In the genomic region with DNA sequence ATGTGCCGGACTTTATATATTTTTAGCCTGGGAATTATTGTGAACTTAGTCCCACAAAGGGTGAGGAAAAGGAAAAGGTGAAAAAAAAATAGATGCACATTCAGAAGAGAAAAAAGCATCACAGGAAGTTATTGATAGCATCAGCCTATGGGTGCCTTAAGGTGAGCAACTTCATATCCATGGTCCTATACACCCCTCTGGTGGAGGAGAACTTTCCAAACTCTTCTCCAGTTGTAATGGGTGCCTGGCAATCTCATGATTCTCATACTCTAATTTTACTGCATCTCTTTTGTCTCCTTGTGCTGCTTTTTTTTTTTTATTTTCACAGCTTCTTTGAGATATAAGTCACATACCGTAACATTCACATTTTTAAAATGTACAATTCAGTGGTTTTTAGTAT, we compare ENCODE assay signal across 22 cellular contexts.
DNase-seq lines count a peak whose midpoint lies in the region; ATAC-seq and TF ChIP-seq lines count a peak whose summit lies in the region.
"Had no signal": no experiment of that assay in that cellular context is flagged by ENCODE, and none has a peak within 500 bp of the region (broad histone marks: within the 10 kb centered on the region; RNA-seq: fewer than 3 reads in every experiment).

No MANE protein-coding gene starts in this region.

- H3K27me3 ChIP-seq in PC-3 (ENCODE audit: low read length) (peaks cover 15% of the 10 kb centered on the region), foreskin keratinocyte (no peaks in the 10 kb centered on the region), ovary (no peaks in the 10 kb centered on the region)
- H3K27me3 ChIP-seq: neutrophil, upper lobe of left lung had no signal

- H3K79me2 ChIP-seq in PC-3 (ENCODE audit: low read length) = no peaks in the 10 kb centered on the region

- H3K9ac ChIP-seq in PC-3 (ENCODE audit: low read length) = no peak overlapping the region

- no peak overlapping the region for H2AFZ ChIP-seq in PC-3 (ENCODE audit: low read length)

- peak; percentile 19 for DNase-seq in Daoy (ENCODE audit: low read depth)
- peak; percentile 48 for DNase-seq in PC-3
- DNase-seq in foreskin keratinocyte = no peak
- no peak for DNase-seq in activated T-cell treated with anti-CD3 and anti-CD28 coated beads for 4 hours
- DNase-seq in ovary = no peak
- no peak for DNase-seq in sciatic nerve (ENCODE audit: low spot score)
- DNase-seq: activated CD4-positive, alpha-beta T cell treated with anti-CD3 and anti-CD28 coated beads, Interleukin-2, amount 50 U/mL, for 1 hour; activated naive CD8-positive, alpha-beta T cell treated with anti-CD3 and anti-CD28 coated beads for 36 hours; heart right ventricle; immature natural killer cell; lower lobe of right lung; NCI-H1048; NCI-H2081 treated with DMSO at 0.1 percent for 48 hours; Right ventricle myocardium superior; stimulated activated CD8-positive, alpha-beta memory T cell treated with anti-CD3 and anti-CD28 coated beads, Interleukin-4, amount 100 ng/mL, for 48 hours; T-helper 1 cell; upper lobe of left lung had no signal

- H3K9me3 ChIP-seq in PC-3 (ENCODE audit: low read length) (no peaks in the 10 kb centered on the region), ovary (no peaks in the 10 kb centered on the region)
- H3K9me3 ChIP-seq: heart right ventricle, lower lobe of right lung, neutrophil, upper lobe of left lung had no signal

- H3K36me3 ChIP-seq in PC-3 (ENCODE audit: low read depth, low read length) (no peaks in the 10 kb centered on the region), ovary (no peaks in the 10 kb centered on the region)
- H3K36me3 ChIP-seq: heart right ventricle, lower lobe of right lung, neutrophil, upper lobe of left lung had no signal

- no peaks in the 10 kb centered on the region for H4K20me1 ChIP-seq in PC-3 (ENCODE audit: low read length)

- no peak overlapping the region for H3K4me2 ChIP-seq in PC-3 (ENCODE audit: low read length)

- no TSS peak for BruUV-seq in PC-3 (replicated peaks; lab: Mats Ljungman, UMichigan)

- H3K27ac ChIP-seq in C4-2B (no peak overlapping the region), PC-3 (ENCODE audit: low read length) (no peak overlapping the region), foreskin keratinocyte (no peak overlapping the region), ovary (no peak overlapping the region)
- H3K27ac ChIP-seq: coronary artery, heart right ventricle, lower lobe of right lung, neutrophil, upper lobe of left lung had no signal

- H3F3A ChIP-seq in PC-3 (ENCODE audit: low read length, unreplicated experiment) = no peaks in the 10 kb centered on the region

- H3K4me1 ChIP-seq in PC-3 (ENCODE audit: insufficient read depth, low read length) (no peaks in the 10 kb centered on the region), foreskin keratinocyte (no peaks in the 10 kb centered on the region), ovary (ENCODE audit: insufficient read depth) (peaks cover 3% of the 10 kb centered on the region)
- H3K4me1 ChIP-seq: heart right ventricle, lower lobe of right lung, upper lobe of left lung had no signal

- WGBS in ovary, 3 donors = 88 to 90% (median 88%) methylated on average over 2 of the region's 2 CpGs

- H3K4me3 ChIP-seq in PC-3 (ENCODE audit: low read length) = no peak overlapping the region
- H3K4me3 ChIP-seq in ovary = no peak overlapping the region
- H3K4me3 ChIP-seq: coronary artery, heart right ventricle, K562, lower lobe of right lung, upper lobe of left lung had no signal

- TF ChIP-seq CTCF in C4-2B (conservative IDR thresholded peaks at IDR 0.05) (peak; percentile 19), PC-3 (conservative IDR thresholded peaks at IDR 0.05; ENCODE audit: low read depth, low read length) (peak; percentile 44; the same call in 1 of the 2 replicates), foreskin keratinocyte (conservative IDR thresholded peaks at IDR 0.05) (peak; percentile 25), ovary (IDR thresholded peaks at IDR 0.05) (no peak)

- CTCF ChIA-PET in PC-3 (lab: Charles Lee) = interaction anchor here (1.5 kb wide), 1 partner anchor 147 kb away, joined by 5 read pairs; no protein-coding TSS in a partner anchor

- ATAC-seq in PC-3 (peak; percentile 81), foreskin keratinocyte (no peak), sciatic nerve (no peak), HG03025 (IDR thresholded peaks at IDR 0.05; ENCODE audit: low FRiP score, unreplicated experiment) (no peak)
- ATAC-seq: heart right ventricle, K562, lower lobe of right lung had no signal

- TF ChIP-seq POLR2A in ovary (IDR thresholded peaks at IDR 0.05) = no peak

- no peak for TF ChIP-seq EP300 in ovary (IDR thresholded peaks at IDR 0.05)

- no peaks in the 10 kb centered on the region for H3K9me2 ChIP-seq in PC-3 (replicated peaks; ENCODE audit: low read length)

- POLR2A ChIA-PET in PC-3 (lab: Charles Lee; ENCODE audit: unreplicated experiment) = no interaction called here

- intact Hi-C loops in PC-3 (cut with micrococcal nuclease) = loop anchor here (1.0 kb wide), 2 partner anchors 47 to 147 kb away; no protein-coding TSS in a partner anchor
- intact Hi-C loops in ovary (cut with DNase I) = no loop called here
- intact Hi-C loops in sciatic nerve (cut with DNase I) = no loop called here

Comparison
In these comparisons a context has a peak if more than half of its experiments do, and no peak if none do; other contexts are left out.
1. CTCF ChIP-seq: peak in C4-2B (single experiment), PC-3 (single experiment) and foreskin keratinocyte (single experiment); none in ovary (0 of 3).
2. DNase-seq: peak in Daoy (single experiment) and PC-3 (single experiment); none in foreskin keratinocyte (0 of 2), activated T-cell treated with anti-CD3 and anti-CD28 coated beads for 4 hours (single experiment), ovary (0 of 5) and sciatic nerve (single experiment).